1 cellular context compared by ENCODE assay signal in genomic region chr20:63101781-63102719, GRCh38.
TF ChIP-seq lines count a peak whose summit lies in the region.

No MANE protein-coding gene starts in this region.

TF ChIP-seq in HepG2, 621 proteins besides CTCF, POLR2A, EP300 and RAD21 (continued from another document and continues in another):
- TF ChIP-seq ZNF674 (CRISPR knock-in tag; IDR thresholded peaks at IDR 0.05; ENCODE audit: low read depth) (no peak), GZF1 (CRISPR knock-in tag; IDR thresholded peaks at IDR 0.05) (no peak), ZNF776 (CRISPR knock-in tag; IDR thresholded peaks at IDR 0.05) (0 out of 2 replicates have a peak, but pooled peaks have one; percentile 9), ZNF232 (CRISPR knock-in tag; IDR thresholded peaks at IDR 0.05; ENCODE audit: borderline replicate concordance) (0 out of 2 replicates have a peak, but pooled peaks have one; percentile 46), SMAD9 (CRISPR knock-in tag; IDR thresholded peaks at IDR 0.05) (no peak), AHDC1 (CRISPR knock-in tag; IDR thresholded peaks at IDR 0.05; ENCODE audit: borderline replicate concordance) (no peak), ZNF414 (CRISPR knock-in tag; IDR thresholded peaks at IDR 0.05) (no peak), ZFP37 (CRISPR knock-in tag; IDR thresholded peaks at IDR 0.05; ENCODE audit: borderline replicate concordance) (no peak), BHLHE40 (IDR thresholded peaks at IDR 0.05; ENCODE audit: low read length) (peak; percentile 39; the same call in 1 of the 2 replicates), ZFX (CRISPR knock-in tag; IDR thresholded peaks at IDR 0.05; ENCODE audit: low read depth) (peak; percentile 10), ATAD3A (CRISPR knock-in tag; IDR thresholded peaks at IDR 0.05) (no peak), HMG20B (CRISPR knock-in tag; conservative IDR thresholded peaks at IDR 0.05) (no peak), ZNF768 (CRISPR knock-in tag; IDR thresholded peaks at IDR 0.05) (peak; percentile 55), ZFYVE20 (CRISPR knock-in tag; IDR thresholded peaks at IDR 0.05; ENCODE audit: borderline replicate concordance, low read depth) (no peak), KDM1A (CRISPR knock-in tag; IDR thresholded peaks at IDR 0.05) (no peak), MAX (IDR thresholded peaks at IDR 0.05) (0 out of 2 replicates have a peak, but pooled peaks have one; percentile 15), CREB1 (IDR thresholded peaks at IDR 0.05) (no peak), CREB1 (CRISPR knock-in tag; IDR thresholded peaks at IDR 0.05) (no peak), ZNF841 (CRISPR knock-in tag; IDR thresholded peaks at IDR 0.05; ENCODE audit: borderline replicate concordance) (no peak), PATZ1 (CRISPR knock-in tag; IDR thresholded peaks at IDR 0.05) (peak; percentile 10; the same call in 1 of the 2 replicates), ZNF761 (CRISPR knock-in tag; conservative IDR thresholded peaks at IDR 0.05) (no peak), ZNF703 (CRISPR knock-in tag; IDR thresholded peaks at IDR 0.05; ENCODE audit: borderline replicate concordance) (no peak), ZNF407 (CRISPR knock-in tag; IDR thresholded peaks at IDR 0.05; ENCODE audit: not compliant biosample characterization) (peak; percentile 15), MED8 (CRISPR knock-in tag; IDR thresholded peaks at IDR 0.05; ENCODE audit: insufficient replicate concordance) (no peak), ZNF772 (CRISPR knock-in tag; IDR thresholded peaks at IDR 0.05) (no peak), TBX2 (CRISPR knock-in tag; IDR thresholded peaks at IDR 0.05; ENCODE audit: borderline replicate concordance) (no peak), JUN (CRISPR knock-in tag; IDR thresholded peaks at IDR 0.05) (no peak), ZNF260 (CRISPR knock-in tag; IDR thresholded peaks at IDR 0.05; ENCODE audit: borderline replicate concordance, low read depth) (no peak), IRF9 (CRISPR knock-in tag; IDR thresholded peaks at IDR 0.05; ENCODE audit: borderline replicate concordance) (peak; percentile 39; the same call in 1 of the 2 replicates), MEF2D (CRISPR knock-in tag; IDR thresholded peaks at IDR 0.05) (no peak), HNRNPLL (IDR thresholded peaks at IDR 0.05; ENCODE audit: low read depth, low read length, poor library complexity, severe bottlenecking) (peak; percentile 96), SMAD1 (CRISPR knock-in tag; IDR thresholded peaks at IDR 0.05; ENCODE audit: borderline replicate concordance, low read depth) (no peak), YEATS4 (CRISPR knock-in tag; IDR thresholded peaks at IDR 0.05; ENCODE audit: borderline replicate concordance) (0 out of 2 replicates have a peak, but pooled peaks have one; percentile 54), CREB3 (CRISPR knock-in tag; IDR thresholded peaks at IDR 0.05) (no peak), ZXDC (CRISPR knock-in tag; IDR thresholded peaks at IDR 0.05) (peak; percentile 64; the same call in 1 of the 2 replicates), ZNF296 (CRISPR knock-in tag; conservative IDR thresholded peaks at IDR 0.05) (no peak)
